ENCODE assay signal across 8 cellular contexts in genomic region chr17:40490289-40490853, GRCh38. TPM values are rescaled to one million over a fixed set of nuclear protein-coding genes. Genes with fewer than 3 reads are reported as not detected.
A peak's percentile ranks its signal among the peaks of the same experiment; 100 is the strongest.
DNase-seq lines count a peak whose midpoint lies in the region; ATAC-seq and TF ChIP-seq lines count a peak whose summit lies in the region.

No MANE protein-coding gene starts in this region.

- H3K9me3 ChIP-seq in MG63 (no peaks in the 10 kb centered on the region), right cardiac atrium (ENCODE audit: control insufficient read depth, low read length) (no peaks in the 10 kb centered on the region)

- H3K27me3 Mint-ChIP-seq in activated naive CD4-positive, alpha-beta T cell treated with anti-CD3 and anti-CD28 coated beads, Interleukin-2, amount 10 ng/mL, durations not matched to agents 7 days and 5 days: no peaks in the 10 kb centered on the region

- H3K9me3 Mint-ChIP-seq in activated naive CD4-positive, alpha-beta T cell treated with anti-CD3 and anti-CD28 coated beads, Interleukin-2, amount 10 ng/mL, durations not matched to agents 7 days and 5 days: no peaks in the 10 kb centered on the region

- peak overlapping the region; percentile 64 for H3K4me3 Mint-ChIP-seq in activated naive CD4-positive, alpha-beta T cell treated with anti-CD3 and anti-CD28 coated beads, Interleukin-2, amount 10 ng/mL, durations not matched to agents 7 days and 5 days

- H3K36me3 Mint-ChIP-seq in activated naive CD4-positive, alpha-beta T cell treated with anti-CD3 and anti-CD28 coated beads, Interleukin-2, amount 10 ng/mL, durations not matched to agents 7 days and 5 days: peaks cover 7% of the 10 kb centered on the region

- no peak for TF ChIP-seq CTCF in C4-2B (conservative IDR thresholded peaks at IDR 0.05)

- peaks cover 72% of the 10 kb centered on the region for H3K4me1 Mint-ChIP-seq in activated naive CD4-positive, alpha-beta T cell treated with anti-CD3 and anti-CD28 coated beads, Interleukin-2, amount 10 ng/mL, durations not matched to agents 7 days and 5 days

- H3K4me1 ChIP-seq in right cardiac atrium (ENCODE audit: control insufficient read depth, insufficient read depth, low read length): no peaks in the 10 kb centered on the region

- H3K27ac ChIP-seq in C4-2B (peak overlapping the region; percentile 8; the same call in 1 of the 2 replicates), right cardiac atrium (ENCODE audit: low read length) (no peak overlapping the region), skin epidermis (peak overlapping the region in 20 of 21 experiments; percentile 37 to 88 (median 74))

- no peaks in the 10 kb centered on the region for H3K36me3 ChIP-seq in MG63

- DNase-seq in MG63: peak; percentile 86
- peak; percentile 70 for DNase-seq in activated naive CD4-positive, alpha-beta T cell treated with anti-CD3 and anti-CD28 coated beads, Interleukin-2, amount 10 ng/mL, durations not matched to agents 7 days and 5 days
- peak; percentile 62 to 72 (median 64) for DNase-seq in right cardiac atrium
- no peak for DNase-seq in activated CD4-positive, CD25-positive, alpha-beta regulatory T cell (lab: John Stamatoyannopoulos, UW)
- no peak for DNase-seq in activated T-cell treated with anti-CD3 and anti-CD28 coated beads, Interleukin-2, amount 50 U/mL, for 48 hours

- no peaks in the 10 kb centered on the region for H3K27me3 ChIP-seq in MG63
- no peaks in the 10 kb centered on the region for H3K27me3 ChIP-seq in right cardiac atrium (ENCODE audit: control insufficient read depth, insufficient read depth)

- intact Hi-C loops in right cardiac atrium (cut with DNase I): no loop called here

- 54% methylated on average over 5 of the region's 5 CpGs for WGBS in right cardiac atrium

- ATAC-seq in right cardiac atrium (peak; percentile 38 to 45), HG03175 (IDR thresholded peaks at IDR 0.05; ENCODE audit: unreplicated experiment) (no peak)

- CTCF ChIA-PET in activated naive CD4-positive, alpha-beta T cell treated with anti-CD3 and anti-CD28 coated beads, Interleukin-2, amount 10 ng/mL, durations not matched to agents 7 days and 5 days (lab: Charles Lee): interaction anchor here (0.8 to 2.6 kb wide), 6 partner anchors 14 to 46 kb away, joined by 3 to 16 read pairs (median 6); no protein-coding TSS in a partner anchor

- H3K4me3 ChIP-seq in MG63: no peak overlapping the region
- no peak overlapping the region for H3K4me3 ChIP-seq in right cardiac atrium (ENCODE audit: low read length)
- no peak overlapping the region for H3K4me3 ChIP-seq in skin epidermis

- H3K27ac Mint-ChIP-seq in activated naive CD4-positive, alpha-beta T cell treated with anti-CD3 and anti-CD28 coated beads, Interleukin-2, amount 10 ng/mL, durations not matched to agents 7 days and 5 days: peak overlapping the region; percentile 94

RNA-seq across cellular contexts. Expression of gene TNS4, which starts 11.1 kb away (rescaled TPM):
- total RNA-seq in MG63 (2014; rRNA removed; shearing (Covaris generic); ENCODE audit: low replicate concordance): not detected in 2 replicates
- under 1 TPM in 1 of 4 donors, not detected in 3; 0.14 TPM for total RNA-seq in right cardiac atrium
- not detected for polyA plus RNA-seq in right cardiac atrium

RNA-seq across cellular contexts. Expression of gene IGFBP4, which starts 47.1 kb away (rescaled TPM):
- 7.9 and 12.4 TPM in 2 replicates for total RNA-seq in MG63 (2014; rRNA removed; shearing (Covaris generic); ENCODE audit: low replicate concordance)
- 100 to 1,000 TPM; 159 to 510 (median 262) TPM for total RNA-seq in right cardiac atrium
- polyA plus RNA-seq in right cardiac atrium: 205 TPM

Comparison
In these comparisons a context has a peak if more than half of its experiments do, and no peak if none do; other contexts are left out.
1. DNase-seq: peak in MG63 (single experiment), activated naive CD4-positive, alpha-beta T cell treated with anti-CD3 and anti-CD28 coated beads, Interleukin-2, amount 10 ng/mL, durations not matched to agents 7 days and 5 days (single experiment) and right cardiac atrium (3 of 3); none in activated CD4-positive, CD25-positive, alpha-beta regulatory T cell (0 of 4) and activated T-cell treated with anti-CD3 and anti-CD28 coated beads, Interleukin-2, amount 50 U/mL, for 48 hours (0 of 2).
2. RNA of gene IGFBP4, which starts 47.1 kb away (total RNA-seq): 159 to 510 TPM in right cardiac atrium; 7.9 to 12.4 TPM in MG63; every median in the first group is over 10 times any median in the second.